In the genomic region with DNA sequence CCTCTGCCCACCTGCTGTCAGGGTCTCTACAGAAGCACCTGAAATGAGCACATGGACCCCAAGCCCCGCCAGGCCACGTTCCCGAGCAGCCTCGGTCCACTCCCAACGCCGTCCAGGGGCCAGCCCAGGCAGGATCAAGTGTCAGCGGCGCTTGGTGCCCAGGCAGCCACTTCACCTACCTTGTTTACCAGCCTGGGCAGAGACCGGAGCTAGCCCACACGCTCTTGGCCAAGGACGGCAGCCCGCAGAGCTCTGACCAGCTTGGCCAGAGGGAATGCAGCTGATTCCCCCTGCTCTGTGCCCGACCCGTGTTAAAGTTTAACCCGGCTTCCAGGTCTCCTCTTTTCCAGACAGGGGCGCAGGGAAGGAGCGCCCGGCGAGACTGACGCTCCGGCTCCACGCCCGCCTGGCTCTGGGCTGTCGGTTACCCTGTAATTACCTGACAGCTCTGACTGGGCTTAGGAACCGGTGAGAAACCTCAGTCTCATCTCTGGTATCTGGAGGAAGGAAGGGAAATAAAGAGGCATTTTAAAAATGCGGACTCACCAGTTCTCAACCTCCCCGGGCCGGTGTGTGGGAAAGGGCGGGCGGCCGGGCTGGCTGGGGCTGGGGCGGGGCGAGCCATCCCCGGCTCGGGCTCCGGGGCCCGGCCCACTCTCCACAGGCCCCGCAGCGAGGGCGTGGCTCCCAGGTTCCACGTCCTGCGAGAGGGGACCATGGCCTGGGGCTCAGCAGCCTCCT, we compare ENCODE assay signal across 1 cellular context.
TF ChIP-seq lines count a peak whose summit lies in the region.

No MANE protein-coding gene starts in this region.

TF ChIP-seq in HepG2, 621 proteins besides CTCF, POLR2A, EP300 and RAD21 (continued from another document and continues in another):
- TF ChIP-seq, protein P1, sequence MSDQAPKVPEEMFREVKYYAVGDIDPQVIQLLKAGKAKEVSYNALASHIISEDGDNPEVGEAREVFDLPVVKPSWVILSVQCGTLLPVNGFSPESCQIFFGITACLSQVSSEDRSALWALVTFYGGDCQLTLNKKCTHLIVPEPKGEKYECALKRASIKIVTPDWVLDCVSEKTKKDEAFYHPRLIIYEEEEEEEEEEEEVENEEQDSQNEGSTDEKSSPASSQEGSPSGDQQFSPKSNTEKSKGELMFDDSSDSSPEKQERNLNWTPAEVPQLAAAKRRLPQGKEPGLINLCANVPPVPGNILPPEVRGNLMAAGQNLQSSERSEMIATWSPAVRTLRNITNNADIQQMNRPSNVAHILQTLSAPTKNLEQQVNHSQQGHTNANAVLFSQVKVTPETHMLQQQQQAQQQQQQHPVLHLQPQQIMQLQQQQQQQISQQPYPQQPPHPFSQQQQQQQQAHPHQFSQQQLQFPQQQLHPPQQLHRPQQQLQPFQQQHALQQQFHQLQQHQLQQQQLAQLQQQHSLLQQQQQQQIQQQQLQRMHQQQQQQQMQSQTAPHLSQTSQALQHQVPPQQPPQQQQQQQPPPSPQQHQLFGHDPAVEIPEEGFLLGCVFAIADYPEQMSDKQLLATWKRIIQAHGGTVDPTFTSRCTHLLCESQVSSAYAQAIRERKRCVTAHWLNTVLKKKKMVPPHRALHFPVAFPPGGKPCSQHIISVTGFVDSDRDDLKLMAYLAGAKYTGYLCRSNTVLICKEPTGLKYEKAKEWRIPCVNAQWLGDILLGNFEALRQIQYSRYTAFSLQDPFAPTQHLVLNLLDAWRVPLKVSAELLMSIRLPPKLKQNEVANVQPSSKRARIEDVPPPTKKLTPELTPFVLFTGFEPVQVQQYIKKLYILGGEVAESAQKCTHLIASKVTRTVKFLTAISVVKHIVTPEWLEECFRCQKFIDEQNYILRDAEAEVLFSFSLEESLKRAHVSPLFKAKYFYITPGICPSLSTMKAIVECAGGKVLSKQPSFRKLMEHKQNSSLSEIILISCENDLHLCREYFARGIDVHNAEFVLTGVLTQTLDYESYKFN (CRISPR knock-in tag; conservative IDR thresholded peaks at IDR 0.05), result peak; percentile 87
- TF ChIP-seq TGIF2 (CRISPR knock-in tag; IDR thresholded peaks at IDR 0.05), result 0 out of 2 replicates have a peak, but pooled peaks have one; percentile 34
- TF ChIP-seq, protein P2, sequence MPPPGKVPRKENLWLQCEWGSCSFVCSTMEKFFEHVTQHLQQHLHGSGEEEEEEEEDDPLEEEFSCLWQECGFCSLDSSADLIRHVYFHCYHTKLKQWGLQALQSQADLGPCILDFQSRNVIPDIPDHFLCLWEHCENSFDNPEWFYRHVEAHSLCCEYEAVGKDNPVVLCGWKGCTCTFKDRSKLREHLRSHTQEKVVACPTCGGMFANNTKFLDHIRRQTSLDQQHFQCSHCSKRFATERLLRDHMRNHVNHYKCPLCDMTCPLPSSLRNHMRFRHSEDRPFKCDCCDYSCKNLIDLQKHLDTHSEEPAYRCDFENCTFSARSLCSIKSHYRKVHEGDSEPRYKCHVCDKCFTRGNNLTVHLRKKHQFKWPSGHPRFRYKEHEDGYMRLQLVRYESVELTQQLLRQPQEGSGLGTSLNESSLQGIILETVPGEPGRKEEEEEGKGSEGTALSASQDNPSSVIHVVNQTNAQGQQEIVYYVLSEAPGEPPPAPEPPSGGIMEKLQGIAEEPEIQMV (CRISPR knock-in tag; IDR thresholded peaks at IDR 0.05; ENCODE audit: low read depth), result peak; percentile 56; the same call in 1 of the 2 replicates
- peak; percentile 55 for TF ChIP-seq MEF2D (CRISPR knock-in tag; IDR thresholded peaks at IDR 0.05)
- TF ChIP-seq SIX4 (CRISPR knock-in tag; IDR thresholded peaks at IDR 0.05), result 0 out of 2 replicates have a peak, but pooled peaks have one; percentile 7
- no peak for TF ChIP-seq HNRNPK (IDR thresholded peaks at IDR 0.05; ENCODE audit: low read depth, low read length, poor library complexity, severe bottlenecking)
- no peak for TF ChIP-seq ZNF567 (CRISPR knock-in tag; IDR thresholded peaks at IDR 0.05; ENCODE audit: borderline replicate concordance)
- TF ChIP-seq SOX6 (IDR thresholded peaks at IDR 0.05), result no peak
- TF ChIP-seq SOX6 (CRISPR knock-in tag; IDR thresholded peaks at IDR 0.05), result peak; percentile 73
- peak; percentile 95; the same call in 1 of the 2 replicates for TF ChIP-seq ZNF607 (CRISPR knock-in tag; IDR thresholded peaks at IDR 0.05; ENCODE audit: borderline replicate concordance)
- TF ChIP-seq GATAD1 (CRISPR knock-in tag; IDR thresholded peaks at IDR 0.05), result peak; percentile 61
- peak; percentile 28; the same call in 1 of the 2 replicates for TF ChIP-seq GFI1 (CRISPR knock-in tag; IDR thresholded peaks at IDR 0.05; ENCODE audit: borderline replicate concordance)
- peak; percentile 78; the same call in 1 of the 2 replicates for TF ChIP-seq SIX1 (CRISPR knock-in tag; IDR thresholded peaks at IDR 0.05; ENCODE audit: borderline replicate concordance)
- 0 out of 2 replicates have a peak, but pooled peaks have one; percentile 72 for TF ChIP-seq ZNF589 (CRISPR knock-in tag; conservative IDR thresholded peaks at IDR 0.05)
- peak; percentile 90 for TF ChIP-seq ZNF292 (CRISPR knock-in tag; IDR thresholded peaks at IDR 0.05; ENCODE audit: borderline replicate concordance, low read depth)
- TF ChIP-seq MTF2 (CRISPR knock-in tag; IDR thresholded peaks at IDR 0.05; ENCODE audit: borderline replicate concordance), result peak; percentile 44; the same call in 1 of the 2 replicates
- TF ChIP-seq PPARG (CRISPR knock-in tag; conservative IDR thresholded peaks at IDR 0.05), result no peak
- TF ChIP-seq, protein P3, sequence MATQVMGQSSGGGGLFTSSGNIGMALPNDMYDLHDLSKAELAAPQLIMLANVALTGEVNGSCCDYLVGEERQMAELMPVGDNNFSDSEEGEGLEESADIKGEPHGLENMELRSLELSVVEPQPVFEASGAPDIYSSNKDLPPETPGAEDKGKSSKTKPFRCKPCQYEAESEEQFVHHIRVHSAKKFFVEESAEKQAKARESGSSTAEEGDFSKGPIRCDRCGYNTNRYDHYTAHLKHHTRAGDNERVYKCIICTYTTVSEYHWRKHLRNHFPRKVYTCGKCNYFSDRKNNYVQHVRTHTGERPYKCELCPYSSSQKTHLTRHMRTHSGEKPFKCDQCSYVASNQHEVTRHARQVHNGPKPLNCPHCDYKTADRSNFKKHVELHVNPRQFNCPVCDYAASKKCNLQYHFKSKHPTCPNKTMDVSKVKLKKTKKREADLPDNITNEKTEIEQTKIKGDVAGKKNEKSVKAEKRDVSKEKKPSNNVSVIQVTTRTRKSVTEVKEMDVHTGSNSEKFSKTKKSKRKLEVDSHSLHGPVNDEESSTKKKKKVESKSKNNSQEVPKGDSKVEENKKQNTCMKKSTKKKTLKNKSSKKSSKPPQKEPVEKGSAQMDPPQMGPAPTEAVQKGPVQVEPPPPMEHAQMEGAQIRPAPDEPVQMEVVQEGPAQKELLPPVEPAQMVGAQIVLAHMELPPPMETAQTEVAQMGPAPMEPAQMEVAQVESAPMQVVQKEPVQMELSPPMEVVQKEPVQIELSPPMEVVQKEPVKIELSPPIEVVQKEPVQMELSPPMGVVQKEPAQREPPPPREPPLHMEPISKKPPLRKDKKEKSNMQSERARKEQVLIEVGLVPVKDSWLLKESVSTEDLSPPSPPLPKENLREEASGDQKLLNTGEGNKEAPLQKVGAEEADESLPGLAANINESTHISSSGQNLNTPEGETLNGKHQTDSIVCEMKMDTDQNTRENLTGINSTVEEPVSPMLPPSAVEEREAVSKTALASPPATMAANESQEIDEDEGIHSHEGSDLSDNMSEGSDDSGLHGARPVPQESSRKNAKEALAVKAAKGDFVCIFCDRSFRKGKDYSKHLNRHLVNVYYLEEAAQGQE (IDR thresholded peaks at IDR 0.05; ENCODE audit: borderline replicate concordance in 1 of 2, low read depth in 1 of 2, low read length in 2 of 2), result peak in 1 of 2 experiments; percentile 19; a peak in 1 of 4 replicates
- TF ChIP-seq ZBTB7A (CRISPR knock-in tag; IDR thresholded peaks at IDR 0.05), result peak; percentile 40; the same call in 1 of the 2 replicates
- TF ChIP-seq, protein P4, sequence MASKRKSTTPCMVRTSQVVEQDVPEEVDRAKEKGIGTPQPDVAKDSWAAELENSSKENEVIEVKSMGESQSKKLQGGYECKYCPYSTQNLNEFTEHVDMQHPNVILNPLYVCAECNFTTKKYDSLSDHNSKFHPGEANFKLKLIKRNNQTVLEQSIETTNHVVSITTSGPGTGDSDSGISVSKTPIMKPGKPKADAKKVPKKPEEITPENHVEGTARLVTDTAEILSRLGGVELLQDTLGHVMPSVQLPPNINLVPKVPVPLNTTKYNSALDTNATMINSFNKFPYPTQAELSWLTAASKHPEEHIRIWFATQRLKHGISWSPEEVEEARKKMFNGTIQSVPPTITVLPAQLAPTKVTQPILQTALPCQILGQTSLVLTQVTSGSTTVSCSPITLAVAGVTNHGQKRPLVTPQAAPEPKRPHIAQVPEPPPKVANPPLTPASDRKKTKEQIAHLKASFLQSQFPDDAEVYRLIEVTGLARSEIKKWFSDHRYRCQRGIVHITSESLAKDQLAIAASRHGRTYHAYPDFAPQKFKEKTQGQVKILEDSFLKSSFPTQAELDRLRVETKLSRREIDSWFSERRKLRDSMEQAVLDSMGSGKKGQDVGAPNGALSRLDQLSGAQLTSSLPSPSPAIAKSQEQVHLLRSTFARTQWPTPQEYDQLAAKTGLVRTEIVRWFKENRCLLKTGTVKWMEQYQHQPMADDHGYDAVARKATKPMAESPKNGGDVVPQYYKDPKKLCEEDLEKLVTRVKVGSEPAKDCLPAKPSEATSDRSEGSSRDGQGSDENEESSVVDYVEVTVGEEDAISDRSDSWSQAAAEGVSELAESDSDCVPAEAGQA (IDR thresholded peaks at IDR 0.05; ENCODE audit: low read depth), result 0 out of 2 replicates have a peak, but pooled peaks have one; percentile 35
- TF ChIP-seq, protein P4 (CRISPR knock-in tag; IDR thresholded peaks at IDR 0.05; ENCODE audit: borderline replicate concordance), result no peak
- 0 out of 2 replicates have a peak, but pooled peaks have one; percentile 19 for TF ChIP-seq ZNF644 (CRISPR knock-in tag; IDR thresholded peaks at IDR 0.05; ENCODE audit: low read depth)
- peak; percentile 68 for TF ChIP-seq ZMYM4 (CRISPR knock-in tag; IDR thresholded peaks at IDR 0.05)
- TF ChIP-seq, protein P5, sequence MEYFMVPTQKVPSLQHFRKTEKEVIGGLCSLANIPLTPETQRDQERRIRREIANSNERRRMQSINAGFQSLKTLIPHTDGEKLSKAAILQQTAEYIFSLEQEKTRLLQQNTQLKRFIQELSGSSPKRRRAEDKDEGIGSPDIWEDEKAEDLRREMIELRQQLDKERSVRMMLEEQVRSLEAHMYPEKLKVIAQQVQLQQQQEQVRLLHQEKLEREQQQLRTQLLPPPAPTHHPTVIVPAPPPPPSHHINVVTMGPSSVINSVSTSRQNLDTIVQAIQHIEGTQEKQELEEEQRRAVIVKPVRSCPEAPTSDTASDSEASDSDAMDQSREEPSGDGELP (IDR thresholded peaks at IDR 0.05; ENCODE audit: borderline replicate concordance, low read depth), result peak; percentile 97; the same call in 1 of the 2 replicates
- TF ChIP-seq GABPA (IDR thresholded peaks at IDR 0.05; ENCODE audit: low read depth, low read length), result no peak
- TF ChIP-seq GABPA (CRISPR knock-in tag; IDR thresholded peaks at IDR 0.05; ENCODE audit: low read depth), result 0 out of 2 replicates have a peak, but pooled peaks have one; percentile 24
- TF ChIP-seq, protein P6, sequence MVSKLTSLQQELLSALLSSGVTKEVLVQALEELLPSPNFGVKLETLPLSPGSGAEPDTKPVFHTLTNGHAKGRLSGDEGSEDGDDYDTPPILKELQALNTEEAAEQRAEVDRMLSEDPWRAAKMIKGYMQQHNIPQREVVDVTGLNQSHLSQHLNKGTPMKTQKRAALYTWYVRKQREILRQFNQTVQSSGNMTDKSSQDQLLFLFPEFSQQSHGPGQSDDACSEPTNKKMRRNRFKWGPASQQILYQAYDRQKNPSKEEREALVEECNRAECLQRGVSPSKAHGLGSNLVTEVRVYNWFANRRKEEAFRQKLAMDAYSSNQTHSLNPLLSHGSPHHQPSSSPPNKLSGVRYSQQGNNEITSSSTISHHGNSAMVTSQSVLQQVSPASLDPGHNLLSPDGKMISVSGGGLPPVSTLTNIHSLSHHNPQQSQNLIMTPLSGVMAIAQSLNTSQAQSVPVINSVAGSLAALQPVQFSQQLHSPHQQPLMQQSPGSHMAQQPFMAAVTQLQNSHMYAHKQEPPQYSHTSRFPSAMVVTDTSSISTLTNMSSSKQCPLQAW (CRISPR knock-in tag; IDR thresholded peaks at IDR 0.05), result peak; percentile 99
- TF ChIP-seq, protein P7, sequence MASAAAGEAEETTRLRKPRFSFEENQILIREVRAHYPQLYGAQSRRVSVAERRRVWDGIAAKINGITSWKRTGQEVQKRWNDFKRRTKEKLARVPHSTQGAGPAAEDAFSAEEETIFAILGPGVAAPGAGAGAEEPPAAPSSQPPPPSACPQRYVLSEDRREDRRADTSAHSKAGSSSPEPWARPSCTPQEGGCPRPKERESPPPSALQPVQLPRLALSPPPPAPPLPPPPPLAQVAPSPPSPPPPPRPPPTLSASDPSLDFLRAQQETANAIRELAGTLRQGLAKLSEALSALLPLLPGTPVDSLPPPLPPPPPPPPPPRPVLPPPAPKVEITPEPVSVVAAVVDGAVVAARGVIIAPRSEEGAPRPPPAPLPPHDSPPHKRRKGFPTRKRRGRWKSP (CRISPR knock-in tag; IDR thresholded peaks at IDR 0.05), result peak; percentile 70; the same call in 1 of the 2 replicates
- peak; percentile 93 for TF ChIP-seq NRL (CRISPR knock-in tag; IDR thresholded peaks at IDR 0.05; ENCODE audit: borderline replicate concordance)
- TF ChIP-seq MAFG (CRISPR knock-in tag; IDR thresholded peaks at IDR 0.05), result no peak
- TF ChIP-seq, protein P8, sequence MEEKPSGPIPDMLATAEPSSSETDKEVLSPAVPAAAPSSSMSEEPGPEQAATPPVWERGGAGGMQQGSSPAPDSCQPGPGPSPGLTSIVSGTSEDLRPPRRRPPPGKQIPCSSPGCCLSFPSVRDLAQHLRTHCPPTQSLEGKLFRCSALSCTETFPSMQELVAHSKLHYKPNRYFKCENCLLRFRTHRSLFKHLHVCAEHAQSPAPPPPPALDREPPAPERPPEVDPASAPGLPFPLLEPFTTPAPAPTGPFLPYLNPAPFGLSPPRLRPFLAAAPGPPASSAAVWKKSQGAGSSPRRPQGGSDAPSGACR (CRISPR knock-in tag; IDR thresholded peaks at IDR 0.05), result peak; percentile 90
- peak; percentile 46 for TF ChIP-seq HNF4A (CRISPR knock-in tag; IDR thresholded peaks at IDR 0.05)
- TF ChIP-seq SALL1 (CRISPR knock-in tag; IDR thresholded peaks at IDR 0.05), result peak; percentile 76
- no peak for TF ChIP-seq TCF12 (IDR thresholded peaks at IDR 0.05)
- 0 out of 2 replicates have a peak, but pooled peaks have one; percentile 38 for TF ChIP-seq TCF12 (CRISPR knock-in tag; IDR thresholded peaks at IDR 0.05)
- peak; percentile 58; the same call in 1 of the 2 replicates for TF ChIP-seq KLF12 (CRISPR knock-in tag; IDR thresholded peaks at IDR 0.05; ENCODE audit: borderline replicate concordance)
